In the genomic region with DNA sequence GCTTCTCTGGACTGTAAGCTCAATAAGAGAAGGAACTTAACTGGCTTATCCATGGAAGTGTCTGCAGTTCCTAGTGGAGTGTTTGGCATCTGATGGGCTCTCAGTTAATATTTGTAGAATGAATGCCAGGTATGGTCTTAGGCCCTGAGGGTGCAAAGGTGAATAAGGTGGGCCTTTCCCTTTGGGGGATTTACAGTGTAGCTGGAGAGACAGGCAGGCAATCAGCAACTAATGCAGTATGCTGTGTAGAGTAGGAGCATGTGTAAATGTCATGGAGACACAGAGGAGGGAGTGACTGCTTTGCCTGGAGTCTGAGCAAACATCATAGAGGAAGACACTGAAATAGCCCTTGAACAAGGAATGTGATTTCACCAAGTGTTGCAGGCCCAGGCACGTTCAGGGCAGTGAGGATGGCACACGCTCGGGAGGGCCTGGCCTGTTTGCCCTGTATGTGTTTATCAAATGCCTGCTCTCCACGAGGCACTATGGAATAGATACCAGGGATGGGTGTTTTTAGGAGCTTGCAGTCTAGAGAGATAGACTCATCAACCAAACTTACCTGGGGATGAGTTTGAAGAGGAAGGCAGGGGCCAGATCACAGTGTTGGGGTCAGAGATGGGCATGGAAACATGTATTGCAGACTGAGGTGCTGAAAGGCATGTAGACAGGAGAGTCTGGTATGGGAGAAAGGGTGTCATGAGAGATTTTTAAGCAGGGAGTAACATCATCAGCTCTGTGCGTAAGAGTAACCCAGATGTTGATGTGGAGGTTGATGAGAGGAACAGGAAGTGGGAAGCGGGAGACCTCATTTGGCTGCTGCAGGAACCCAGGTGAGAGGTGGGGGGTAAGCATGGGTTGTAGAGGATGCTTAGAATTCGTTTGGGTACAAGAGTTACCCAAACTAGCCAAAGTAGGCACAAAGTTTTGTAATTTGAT, we compare ENCODE assay signal across 12 cellular contexts. TPM values are rescaled to one million over a fixed set of nuclear protein-coding genes. Genes with fewer than 3 reads are reported as not detected.
DNase-seq lines count a peak whose midpoint lies in the region; ATAC-seq, FAIRE-seq and TF ChIP-seq lines count a peak whose summit lies in the region.
"Had no signal": no experiment of that assay in that cellular context is flagged by ENCODE, and none has a peak within 500 bp of the region (broad histone marks: within the 10 kb centered on the region; RNA-seq: fewer than 3 reads in every experiment).

No MANE protein-coding gene starts in this region.

- H4K91ac ChIP-seq in H1 (replicated peaks; ENCODE audit: insufficient read length, low read length): peak overlapping the region; percentile 18

- H3K4me3 ChIP-seq in DND-41 (ENCODE audit: low read depth in 1 of 2, low read length in 2 of 2): no peak overlapping the region
- H3K4me3 ChIP-seq in OCI-LY7 (ENCODE audit: low read depth, low read length, poor library complexity, severe bottlenecking): no peak overlapping the region
- H3K4me3 ChIP-seq in H1 (ENCODE audit: extremely low read depth in 1 of 4, insufficient read depth in 2 of 4, low read depth in 3 of 4, low read length in 4 of 4): no peak overlapping the region
- H3K4me3 ChIP-seq in GM23338: no peak overlapping the region
- H3K4me3 ChIP-seq: right atrium auricular region had no signal

- TF ChIP-seq CTCF in CD14-positive monocyte (IDR thresholded peaks at IDR 0.05) (no peak), DND-41 (IDR thresholded peaks at IDR 0.05; ENCODE audit: borderline replicate concordance, extremely low read depth, low read length, poor library complexity, severe bottlenecking) (no peak), OCI-LY7 (conservative IDR thresholded peaks at IDR 0.05; ENCODE audit: low read length) (no peak), H1 (IDR thresholded peaks at IDR 0.05; ENCODE audit: control extremely low read depth in 1 of 3, insufficient read depth in 1 of 3, low read depth in 1 of 3, low read length in 3 of 3) (no peak), GM23338 (conservative IDR thresholded peaks at IDR 0.05; ENCODE audit: low read depth in 2 of 2) (no peak)

- H3K36me3 ChIP-seq in DND-41 (ENCODE audit: insufficient read depth, low read length) (no peaks in the 10 kb centered on the region), OCI-LY7 (ENCODE audit: insufficient read depth, low read length) (no peaks in the 10 kb centered on the region), H1 (ENCODE audit: control insufficient read depth in 2 of 4, insufficient read depth in 4 of 4, low read length in 3 of 4) (no peaks in the 10 kb centered on the region), GM23338 (ENCODE audit: insufficient read depth) (no peaks in the 10 kb centered on the region)
- H3K36me3 ChIP-seq: right atrium auricular region had no signal

- H3K27ac ChIP-seq in DND-41 (ENCODE audit: low read length): no peak overlapping the region
- H3K27ac ChIP-seq in OCI-LY7 (ENCODE audit: low read depth, low read length, poor library complexity, severe bottlenecking): no peak overlapping the region
- no peak overlapping the region for H3K27ac ChIP-seq in H1 (ENCODE audit: low read depth, low read length)
- no peak overlapping the region for H3K27ac ChIP-seq in GM23338 (ENCODE audit: low read depth)
- H3K27ac ChIP-seq: right atrium auricular region had no signal

- no peak overlapping the region for H3K18ac ChIP-seq in H1 (ENCODE audit: extremely low read depth, low read length)

- peak overlapping the region in 4 of 7 donors; percentile 3 to 76 (median 21) for H3K27ac Mint-ChIP-seq in CD14-positive monocyte
- H3K27ac Mint-ChIP-seq in GM23338: no peak overlapping the region

- no peak overlapping the region for H3K23ac ChIP-seq in H1 (ENCODE audit: insufficient read length)

- DNase-seq in CD14-positive monocyte (ENCODE audit: low spot score) (no peak), DND-41 (peak; percentile 52), OCI-LY7 (ENCODE audit: low spot score) (peak; percentile 25), H1 (ENCODE audit: low read depth in 1 of 2, low spot score in 2 of 2) (no peak), globus pallidus (ENCODE audit: low spot score) (no peak), erythroblast (lab: John Stamatoyannopoulos, UW) (no peak), GM23338 (ENCODE audit: low spot score) (no peak)
- DNase-seq: activated effector memory CD4-positive, alpha-beta T cell treated with anti-CD3 and anti-CD28 coated beads, Interleukin-2, amount 50 U/mL, for 16 hours; NCI-H446 treated with DMSO at 0.1 percent for 48 hours; stimulated activated CD4-positive, alpha-beta T cell treated with anti-CD3 and anti-CD28 coated beads, Interleukin-2, amount 100 ng/mL, for 48 hours had no signal

- H3K27me3 Mint-ChIP-seq in CD14-positive monocyte (ENCODE audit: low read depth in 3 of 3): no peaks in the 10 kb centered on the region
- peaks cover 15% of the 10 kb centered on the region for H3K27me3 Mint-ChIP-seq in GM23338 (ENCODE audit: insufficient read depth, low read depth, poor library complexity)

- H3K79me2 ChIP-seq in DND-41 (ENCODE audit: insufficient read depth, low read length): no peaks in the 10 kb centered on the region
- H3K79me2 ChIP-seq in OCI-LY7 (ENCODE audit: insufficient read depth, low read depth, low read length): no peaks in the 10 kb centered on the region; the same call in 1 of the 2 replicates
- H3K79me2 ChIP-seq in H1 (ENCODE audit: control insufficient read depth in 1 of 2, insufficient read depth in 2 of 2, low read length in 2 of 2): no peaks in the 10 kb centered on the region
- no peaks in the 10 kb centered on the region for H3K79me2 ChIP-seq in GM23338 (replicated peaks; ENCODE audit: insufficient read depth)

- BruUV-seq in OCI-LY7 (replicated peaks; lab: Mats Ljungman, UMichigan): no TSS peak

- no peak for TF ChIP-seq EP300 in H1 (IDR thresholded peaks at IDR 0.05; ENCODE audit: borderline replicate concordance in 1 of 2, low read depth in 2 of 2, low read length in 2 of 2)

- CTCF ChIA-PET in OCI-LY7 (lab: Charles Lee; ENCODE audit: unreplicated experiment): interaction anchor here (1.3 kb wide), 1 partner anchor 18 kb away, joined by 4 read pairs; no protein-coding TSS in a partner anchor
- CTCF ChIA-PET in H1 (lab: Charles Lee; ENCODE audit: partially characterized antibody): interaction anchor here (0.6 to 2.2 kb wide), 5 partner anchors 10 to 88 kb away, joined by 3 to 7 read pairs (median 4); no protein-coding TSS in a partner anchor

- no peak overlapping the region; the same call in 1 of the 2 replicates for H2BK5ac ChIP-seq in H1 (ENCODE audit: low read depth, low read length)

- H2BK15ac ChIP-seq in H1 (ENCODE audit: low read length): 0 out of 2 replicates have a peak overlapping the region, but pooled peaks have one; percentile 11

- H3K23me2 ChIP-seq in H1 (ENCODE audit: low read depth, low read length): no peaks in the 10 kb centered on the region

- no peak overlapping the region for H4K8ac ChIP-seq in H1 (ENCODE audit: extremely low read depth, insufficient read depth, low read length)

- ATAC-seq in DND-41 (ENCODE audit: insufficient read depth, low read depth) (peak; percentile 81), HG03108 (IDR thresholded peaks at IDR 0.05; ENCODE audit: unreplicated experiment) (no peak), GM23338 (no peak)

- H3K9me3 ChIP-seq in DND-41 (ENCODE audit: insufficient read depth, low read length, severe bottlenecking): no peaks in the 10 kb centered on the region
- no peaks in the 10 kb centered on the region for H3K9me3 ChIP-seq in OCI-LY7 (ENCODE audit: low read length)
- no peaks in the 10 kb centered on the region for H3K9me3 ChIP-seq in H1 (ENCODE audit: insufficient read depth in 2 of 2, low read depth in 1 of 2, low read length in 1 of 2)
- H3K9me3 ChIP-seq: right atrium auricular region had no signal

- no peak for TF ChIP-seq RAD21 in H1 (IDR thresholded peaks at IDR 0.05 in 1 of 2, conservative IDR thresholded peaks at IDR 0.05 in 1 of 2; ENCODE audit: low read depth in 2 of 2, low read length in 2 of 2)

- no peaks in the 10 kb centered on the region for H3K79me1 ChIP-seq in H1 (ENCODE audit: low read depth, low read length)

- H3K4me3 Mint-ChIP-seq in CD14-positive monocyte: no peak overlapping the region
- no peak overlapping the region for H3K4me3 Mint-ChIP-seq in GM23338

- no peak overlapping the region for H2BK120ac ChIP-seq in H1 (replicated peaks; ENCODE audit: low read depth, low read length)

- H3K4me1 Mint-ChIP-seq in CD14-positive monocyte (peaks cover 49% of the 10 kb centered on the region), GM23338 (peaks cover 25% of the 10 kb centered on the region)

- TF ChIP-seq POLR2A in H1 (IDR thresholded peaks at IDR 0.05; ENCODE audit: control extremely low read depth in 1 of 2, low read depth in 2 of 2, low read length in 2 of 2) (no peak), erythroblast (IDR thresholded peaks at IDR 0.05; ENCODE audit: low read length) (no peak)

- H3K4me2 ChIP-seq in DND-41 (ENCODE audit: insufficient read depth, low read length) (no peak overlapping the region), OCI-LY7 (ENCODE audit: low read length) (peak overlapping the region; percentile 99), H1 (ENCODE audit: insufficient read depth in 1 of 2, low read depth in 2 of 2, low read length in 2 of 2) (no peak overlapping the region), GM23338 (no peak overlapping the region)

- 81% methylated on average over 7 of the region's 7 CpGs; no CpG with 5 or more reads in 1 of the 2 experiments for WGBS in H1 (ENCODE audit: extremely low coverage in 1 of 2, insufficient coverage in 1 of 2, insufficient read length in 1 of 2, insufficient replicate concordance in 2 of 2, low coverage in 1 of 2, low lambda C conversion rate in 2 of 2, missing lambda C conversion rate in 1 of 2), 2 experiments

- H3K9ac ChIP-seq in DND-41 (ENCODE audit: low read depth, low read length) (no peak overlapping the region), H1 (replicated peaks in 1 of 4; ENCODE audit: extremely low read depth in 1 of 4, low read depth in 3 of 4, low read length in 3 of 4) (no peak overlapping the region)

- H3K56ac ChIP-seq in H1 (replicated peaks; ENCODE audit: insufficient read length, low read depth, low read length): no peak overlapping the region

- H4K5ac ChIP-seq in H1 (ENCODE audit: insufficient read length, low read depth, low read length): no peak overlapping the region

- H2AK5ac ChIP-seq in H1 (ENCODE audit: low read depth, low read length): no peak overlapping the region

- H2BK12ac ChIP-seq in H1 (ENCODE audit: low read depth, low read length): no peak overlapping the region; the same call in 1 of the 2 replicates

- intact Hi-C loops in CD14-positive monocyte (cut with micrococcal nuclease): no loop called here
- intact Hi-C loops in OCI-LY7 (cut with micrococcal nuclease; ENCODE audit: unreplicated experiment): no loop called here

- H3F3A ChIP-seq in GM23338 (replicated peaks; ENCODE audit: low read depth): no peaks in the 10 kb centered on the region

- H3K27me3 ChIP-seq in DND-41 (ENCODE audit: insufficient read depth, low read length, poor library complexity) (no peaks in the 10 kb centered on the region), H1 (replicated peaks in 1 of 4; ENCODE audit: control insufficient read depth in 3 of 4, extremely low read depth in 1 of 4, insufficient read depth in 3 of 4, low read length in 3 of 4) (no peaks in the 10 kb centered on the region), GM23338 (ENCODE audit: insufficient read depth) (no peaks in the 10 kb centered on the region)
- H3K27me3 ChIP-seq: right atrium auricular region had no signal

- peaks cover 0 to 4% (median 0%) of the 10 kb centered on the region in 7 donors for H3K9me3 Mint-ChIP-seq in CD14-positive monocyte
- H3K9me3 Mint-ChIP-seq in GM23338: peaks cover 4% of the 10 kb centered on the region; the same call in 1 of the 3 replicates

- H3K36me3 Mint-ChIP-seq in CD14-positive monocyte (peaks cover 50 to 61% of the 10 kb centered on the region in 2 donors), GM23338 (ENCODE audit: low read depth) (peaks cover 3% of the 10 kb centered on the region; the same call in 2 of the 3 replicates)

- no peak overlapping the region for H2BK20ac ChIP-seq in H1 (ENCODE audit: low read length)

- H4K20me1 ChIP-seq in DND-41 (ENCODE audit: insufficient read depth, low read length): no peaks in the 10 kb centered on the region
- no peaks in the 10 kb centered on the region for H4K20me1 ChIP-seq in OCI-LY7 (ENCODE audit: insufficient read depth, low read length)
- no peaks in the 10 kb centered on the region for H4K20me1 ChIP-seq in H1 (replicated peaks in 1 of 2; ENCODE audit: control insufficient read depth in 1 of 2, insufficient read depth in 2 of 2, low read length in 2 of 2)
- H4K20me1 ChIP-seq in GM23338 (replicated peaks; ENCODE audit: insufficient read depth): no peaks in the 10 kb centered on the region

- H2AFZ ChIP-seq in DND-41 (ENCODE audit: low read depth, low read length) (no peak overlapping the region), OCI-LY7 (ENCODE audit: low read length) (no peak overlapping the region), H1 (ENCODE audit: low read length) (no peak overlapping the region), GM23338 (no peak overlapping the region)

- POLR2A ChIA-PET in OCI-LY7 (lab: Charles Lee): interaction anchor here (0.5 to 1.3 kb wide), 8 partner anchors 10 to 1440 kb away, joined by 3 to 14 read pairs (median 4); no protein-coding TSS in a partner anchor
- POLR2A ChIA-PET in H1 (lab: Charles Lee; ENCODE audit: partially characterized antibody): interaction anchor here (1.5 kb wide), 1 partner anchor 87 kb away, joined by 3 read pairs; no protein-coding TSS in a partner anchor

- H3K4ac ChIP-seq in H1 (replicated peaks; ENCODE audit: insufficient read length, low read depth, low read length): no peak overlapping the region

- peaks cover 8% of the 10 kb centered on the region for H3K4me1 ChIP-seq in DND-41 (ENCODE audit: insufficient read depth, low read length)
- H3K4me1 ChIP-seq in OCI-LY7 (ENCODE audit: insufficient read depth, low read length, poor library complexity, severe bottlenecking): peaks cover 52% of the 10 kb centered on the region
- peaks cover 0 to 8% (median 0%) of the 10 kb centered on the region in 4 experiments; a peak in 2 of 7 replicates for H3K4me1 ChIP-seq in H1 (replicated peaks in 1 of 4; ENCODE audit: control insufficient read depth in 3 of 4, insufficient read depth in 4 of 4, low read length in 3 of 4)
- H3K4me1 ChIP-seq in GM23338 (ENCODE audit: insufficient read depth): peaks cover 32% of the 10 kb centered on the region

- H3K9me2 ChIP-seq in OCI-LY7 (ENCODE audit: insufficient read depth, low read length): no peaks in the 10 kb centered on the region
- peaks cover 6% of the 10 kb centered on the region for H3K9me2 ChIP-seq in GM23338 (ENCODE audit: insufficient read depth)

- FAIRE-seq in H1 (lab: Jason Lieb, UNC): no peak

- no peak overlapping the region for H3K14ac ChIP-seq in H1 (ENCODE audit: insufficient read length)

RNA-seq across cellular contexts. Expression of gene PLXNC1, which starts 54.1 kb away (rescaled TPM):
- polyA plus RNA-seq in CD14-positive monocyte (10 to 100 TPM; 14.3 to 15.4 TPM), H1 (2011; rRNA removed) (0.83 and 0.86 TPM in 2 replicates), GM23338 (2016; fragmentation: Nextera tagmentation; extraction: Ambion mirVana) (1.4 and 1.9 TPM in 2 replicates)
- total RNA-seq in OCI-LY7 (2014; rRNA removed; shearing (Covaris generic)): 3.6 and 4.5 TPM in 2 replicates
- 8.0 and 9.1 TPM in 2 replicates for total RNA-seq in OCI-LY7 (2022)
- 1.3 and 2.0 TPM in 2 replicates for total RNA-seq in H1 (2021; fragmentation: NEBNext Ultra II Directional; extraction: Animal tissue kit (Norgen Biotek cat#: 25700))
- polyA plus RNA-seq in H1 (2011; cell fraction: cytosol; rRNA removed): 0.80 TPM
- 1.4 TPM for polyA plus RNA-seq in H1 (2011; cell fraction: nucleus; rRNA removed)
- 1.6 to 2.5 TPM (median 1.8 TPM) in 4 replicates for polyA plus RNA-seq in H1 (2012, experiment 1 of 2)
- polyA plus RNA-seq in H1 (2012, experiment 2 of 2): 0.08 TPM
- polyA plus RNA-seq in H1 (2013, experiment 1 of 2): 1.2 TPM
- polyA plus RNA-seq in H1 (2013, experiment 2 of 2): 1.1 TPM
- polyA minus RNA-seq in H1 (2011; rRNA and poly(A)+ RNA removed): 3.0 and 5.2 TPM in 2 replicates
- polyA minus RNA-seq in H1 (2011; cell fraction: cytosol; rRNA and poly(A)+ RNA removed): 0.81 TPM
- 6.7 TPM for polyA minus RNA-seq in H1 (2011; cell fraction: nucleus; rRNA and poly(A)+ RNA removed)
- 2.4 and 6.5 TPM in 2 replicates for total RNA-seq in GM23338 (2014; rRNA removed; shearing (Covaris generic))

Comparison
In these comparisons a context has a peak if more than half of its experiments do, and no peak if none do; other contexts are left out.
1. DNase-seq: peak in DND-41 (single experiment) and OCI-LY7 (single experiment); none in CD14-positive monocyte (single experiment), H1 (0 of 2), globus pallidus (single experiment), erythroblast (0 of 2) and GM23338 (single experiment).